11 cellular contexts compared by ENCODE assay signal in genomic region chr18:68796936-68797690, GRCh38. TPM values are rescaled to one million over a fixed set of nuclear protein-coding genes. Genes with fewer than 3 reads are reported as not detected.
A peak's percentile ranks its signal among the peaks of the same experiment; 100 is the strongest.
DNase-seq lines count a peak whose midpoint lies in the region; ATAC-seq lines count a peak whose summit lies in the region.
"Had no signal": no experiment of that assay in that cellular context is flagged by ENCODE, and none has a peak within 500 bp of the region (broad histone marks: within the 10 kb centered on the region; RNA-seq: fewer than 3 reads in every experiment).

No MANE protein-coding gene starts in this region.

- no peak overlapping the region for H3K4me3 Mint-ChIP-seq in stimulated activated naive B cell treated with anti-CD40 and anti-IgM and Interleukin-4, amounts not matched to agents 10 μg/mL and 1 μg/mL and 100 μg/mL, for 72 hours
- no peak overlapping the region for H3K4me3 Mint-ChIP-seq in activated naive CD8-positive, alpha-beta T cell treated with anti-CD3 and anti-CD28 coated beads for 36 hours
- H3K4me3 Mint-ChIP-seq: activated naive CD8-positive, alpha-beta T cell treated with anti-CD3 and anti-CD28 coated beads, Interleukin-2, amount 10 ng/mL, durations not matched to agents 7 days and 5 days had no signal

- H3K4me1 Mint-ChIP-seq in stimulated activated naive B cell treated with anti-CD40 and anti-IgM and Interleukin-4, amounts not matched to agents 10 μg/mL and 1 μg/mL and 100 μg/mL, for 72 hours, result no peaks in the 10 kb centered on the region
- H3K4me1 Mint-ChIP-seq in activated naive CD8-positive, alpha-beta T cell treated with anti-CD3 and anti-CD28 coated beads for 36 hours, result no peaks in the 10 kb centered on the region
- H3K4me1 Mint-ChIP-seq: activated naive CD8-positive, alpha-beta T cell treated with anti-CD3 and anti-CD28 coated beads, Interleukin-2, amount 10 ng/mL, durations not matched to agents 7 days and 5 days had no signal

- DNase-seq in NCI-H1417 (lab: John Stamatoyannopoulos, UW) (peak; percentile 30 to 71 (median 31)), NCI-H1417 treated with DMSO at 0.1 percent for 48 hours (lab: John Stamatoyannopoulos, UW) (no peak), RPMI7951 (ENCODE audit: low read depth) (peak; percentile 85), foreskin melanocyte (peak; percentile 34), stromal cell of bone marrow (ENCODE audit: low read depth) (peak; percentile 85)
- no peak for DNase-seq in stimulated activated naive B cell treated with anti-CD40 and anti-IgM and Interleukin-4, amounts not matched to agents 10 μg/mL and 1 μg/mL and 100 μg/mL, for 72 hours
- no peak for DNase-seq in activated naive CD8-positive, alpha-beta T cell treated with anti-CD3 and anti-CD28 coated beads for 36 hours
- DNase-seq: activated CD4-positive, alpha-beta T cell treated with anti-CD3 and anti-CD28 coated beads for 1 hour; activated naive CD8-positive, alpha-beta T cell treated with anti-CD3 and anti-CD28 coated beads, Interleukin-2, amount 10 ng/mL, durations not matched to agents 7 days and 5 days; foreskin keratinocyte had no signal

- ATAC-seq in activated CD4-positive, CD25-positive, alpha-beta regulatory T cell treated with anti-CD3 and anti-CD28 coated beads, Interleukin-2, amount 50 U/mL, for 24 hours, result no peak
- ATAC-seq in stimulated activated naive B cell treated with anti-CD40 and anti-IgM and Interleukin-4, amounts not matched to agents 10 μg/mL and 1 μg/mL and 100 μg/mL, for 72 hours (replicated peaks), result no peak
- ATAC-seq: foreskin keratinocyte had no signal

- no peaks in the 10 kb centered on the region for H3K36me3 Mint-ChIP-seq in stimulated activated naive B cell treated with anti-CD40 and anti-IgM and Interleukin-4, amounts not matched to agents 10 μg/mL and 1 μg/mL and 100 μg/mL, for 72 hours
- H3K36me3 Mint-ChIP-seq in activated naive CD8-positive, alpha-beta T cell treated with anti-CD3 and anti-CD28 coated beads for 36 hours, result no peaks in the 10 kb centered on the region
- H3K36me3 Mint-ChIP-seq: activated naive CD8-positive, alpha-beta T cell treated with anti-CD3 and anti-CD28 coated beads, Interleukin-2, amount 10 ng/mL, durations not matched to agents 7 days and 5 days had no signal

- H3K27ac Mint-ChIP-seq in stimulated activated naive B cell treated with anti-CD40 and anti-IgM and Interleukin-4, amounts not matched to agents 10 μg/mL and 1 μg/mL and 100 μg/mL, for 72 hours, result no peak overlapping the region
- H3K27ac Mint-ChIP-seq in activated naive CD8-positive, alpha-beta T cell treated with anti-CD3 and anti-CD28 coated beads for 36 hours, result no peak overlapping the region
- H3K27ac Mint-ChIP-seq: activated naive CD8-positive, alpha-beta T cell treated with anti-CD3 and anti-CD28 coated beads, Interleukin-2, amount 10 ng/mL, durations not matched to agents 7 days and 5 days had no signal

- H3K27me3 Mint-ChIP-seq in stimulated activated naive B cell treated with anti-CD40 and anti-IgM and Interleukin-4, amounts not matched to agents 10 μg/mL and 1 μg/mL and 100 μg/mL, for 72 hours, result no peaks in the 10 kb centered on the region
- no peaks in the 10 kb centered on the region for H3K27me3 Mint-ChIP-seq in activated naive CD8-positive, alpha-beta T cell treated with anti-CD3 and anti-CD28 coated beads for 36 hours
- H3K27me3 Mint-ChIP-seq: activated naive CD8-positive, alpha-beta T cell treated with anti-CD3 and anti-CD28 coated beads, Interleukin-2, amount 10 ng/mL, durations not matched to agents 7 days and 5 days had no signal

- no peaks in the 10 kb centered on the region for H3K9me3 Mint-ChIP-seq in stimulated activated naive B cell treated with anti-CD40 and anti-IgM and Interleukin-4, amounts not matched to agents 10 μg/mL and 1 μg/mL and 100 μg/mL, for 72 hours
- no peaks in the 10 kb centered on the region for H3K9me3 Mint-ChIP-seq in activated naive CD8-positive, alpha-beta T cell treated with anti-CD3 and anti-CD28 coated beads for 36 hours
- H3K9me3 Mint-ChIP-seq: activated naive CD8-positive, alpha-beta T cell treated with anti-CD3 and anti-CD28 coated beads, Interleukin-2, amount 10 ng/mL, durations not matched to agents 7 days and 5 days had no signal

RNA-seq across cellular contexts. Expression of gene CCDC102B, which starts 0.8 kb away (rescaled TPM):
- 7.5 and 10.1 TPM in 2 replicates for total RNA-seq in RPMI7951 (2014; rRNA removed; shearing (Covaris generic))
- total RNA-seq in activated naive CD8-positive, alpha-beta T cell treated with anti-CD3 and anti-CD28 coated beads for 36 hours, result 1 to 10 TPM; 1.4 to 1.6 TPM
- total RNA-seq: foreskin keratinocyte had no signal

Comparison
In these comparisons a context has a peak if more than half of its experiments do, and no peak if none do; other contexts are left out.
1. DNase-seq: peak in NCI-H1417 (3 of 3), RPMI7951 (single experiment), foreskin melanocyte (single experiment) and stromal cell of bone marrow (single experiment); none in NCI-H1417 treated with DMSO at 0.1 percent for 48 hours (single experiment), stimulated activated naive B cell treated with anti-CD40 and anti-IgM and Interleukin-4, amounts not matched to agents 10 μg/mL and 1 μg/mL and 100 μg/mL, for 72 hours (single experiment) and activated naive CD8-positive, alpha-beta T cell treated with anti-CD3 and anti-CD28 coated beads for 36 hours (single experiment).